In genomic region chr14:68951800-68952540, GRCh38 we compare ENCODE assay signal across 12 cellular contexts. TPM values are rescaled to one million over a fixed set of nuclear protein-coding genes. Genes with fewer than 3 reads are reported as not detected.
DNase-seq lines count a peak whose midpoint lies in the region; ATAC-seq lines count a peak whose summit lies in the region.
"Had no signal": no experiment of that assay in that cellular context is flagged by ENCODE, and none has a peak within 500 bp of the region (broad histone marks: within the 10 kb centered on the region; RNA-seq: fewer than 3 reads in every experiment).

No MANE protein-coding gene starts in this region.

- H2AFZ ChIP-seq in GM23248: no peak overlapping the region

- peaks cover 86% of the 10 kb centered on the region for H3F3A ChIP-seq in GM23248 (ENCODE audit: insufficient read depth)

- H3K4me2 ChIP-seq in GM23248 (ENCODE audit: unreplicated experiment) (peak overlapping the region; percentile 82), skeletal muscle satellite cell (ENCODE audit: low read length) (peak overlapping the region; percentile 74)

- DNase-seq in GM23248 (no peak), right cardiac atrium (peak; percentile 76 to 90 (median 90)), NCI-H748 (lab: John Stamatoyannopoulos, UW; ENCODE audit: unreplicated experiment) (no peak), NCI-H1930 (lab: John Stamatoyannopoulos, UW) (no peak), NCI-H1436 treated with DMSO at 0.1 percent for 48 hours (lab: John Stamatoyannopoulos, UW) (no peak)
- DNase-seq: DMS 273 treated with DMSO at 0.1 percent for 48 hours, KG1, NCI-H748 treated with DMSO at 0.1 percent for 48 hours had no signal

- intact Hi-C loops in right cardiac atrium (cut with DNase I): no loop called here

- WGBS in GM23248 (ENCODE audit: low coverage in 1 of 2, low lambda C conversion rate in 2 of 2, missing lambda C conversion rate in 2 of 2), 2 experiments: 16 to 17% methylated on average over 14 of the region's 14 CpGs
- WGBS in adipose tissue, 3 donors: 66 to 72% (median 67%) methylated on average over 14 of the region's 14 CpGs
- WGBS in right cardiac atrium: 49% methylated on average over 14 of the region's 14 CpGs

- in situ Hi-C loops in GM23248 (cut with MboI): no loop called here

- H3K9ac ChIP-seq in GM23248: peak overlapping the region; percentile 66
- H3K9ac ChIP-seq in skeletal muscle satellite cell (ENCODE audit: low read depth, low read length): peak overlapping the region; percentile 68

- H3K4me3 ChIP-seq in GM23248 (peak overlapping the region; percentile 65), right cardiac atrium (ENCODE audit: low read length) (no peak overlapping the region), skeletal muscle satellite cell (ENCODE audit: low read length) (peak overlapping the region; percentile 51)

- peaks cover 94% of the 10 kb centered on the region for H3K4me1 ChIP-seq in GM23248 (ENCODE audit: insufficient read depth)
- H3K4me1 ChIP-seq in right cardiac atrium (ENCODE audit: control insufficient read depth, insufficient read depth, low read length): peaks cover 51% of the 10 kb centered on the region
- H3K4me1 ChIP-seq in skeletal muscle satellite cell (ENCODE audit: control insufficient read depth, insufficient read depth, low read length): peaks cover 93% of the 10 kb centered on the region

- peaks cover 43% of the 10 kb centered on the region for H4K20me1 ChIP-seq in GM23248 (ENCODE audit: insufficient read depth)

- H3K27me3 ChIP-seq in GM23248 (replicated peaks; ENCODE audit: insufficient read depth) (no peaks in the 10 kb centered on the region), right cardiac atrium (ENCODE audit: control insufficient read depth, insufficient read depth) (no peaks in the 10 kb centered on the region), skeletal muscle satellite cell (ENCODE audit: control insufficient read depth, insufficient read depth, low read length) (no peaks in the 10 kb centered on the region)

- H3K9me3 ChIP-seq in GM23248 (ENCODE audit: low read depth) (no peaks in the 10 kb centered on the region), right cardiac atrium (ENCODE audit: control insufficient read depth, low read length) (no peaks in the 10 kb centered on the region), skeletal muscle satellite cell (replicated peaks; ENCODE audit: low read length) (no peaks in the 10 kb centered on the region)

- H3K9me2 ChIP-seq in GM23248 (ENCODE audit: insufficient read depth): no peaks in the 10 kb centered on the region

- ATAC-seq in right cardiac atrium (peak; percentile 7 to 38), GM19023 (IDR thresholded peaks at IDR 0.05; ENCODE audit: unreplicated experiment) (no peak)

- H3K36me3 ChIP-seq in GM23248 (ENCODE audit: low read depth): peaks cover 4% of the 10 kb centered on the region; the same call in 1 of the 2 replicates
- peaks cover 11% of the 10 kb centered on the region for H3K36me3 ChIP-seq in skeletal muscle satellite cell (ENCODE audit: insufficient read depth, low read length)

- H3K79me2 ChIP-seq in GM23248 (ENCODE audit: insufficient read depth): peaks cover 98% of the 10 kb centered on the region

- peak overlapping the region; percentile 95 for H3K27ac ChIP-seq in GM23248
- H3K27ac ChIP-seq in adipose tissue (ENCODE audit: low read depth, low read length): peak overlapping the region; percentile 73
- peak overlapping the region; percentile 94 for H3K27ac ChIP-seq in right cardiac atrium (ENCODE audit: low read length)
- H3K27ac ChIP-seq: VCaP had no signal

RNA-seq across cellular contexts. Expression of gene ACTN1, which starts 27.1 kb away (rescaled TPM):
- 403 and 414 TPM in 2 replicates for total RNA-seq in GM23248 (2014; rRNA removed; shearing (Covaris generic))
- polyA plus RNA-seq in GM23248 (2016; fragmentation: Nextera tagmentation; extraction: Ambion mirVana) (593 and 597 TPM in 2 replicates), adipose tissue (100 to 1,000 TPM in 1 of 3 donors, 10 to 100 TPM in 2; 36.7 to 179 (median 50.7) TPM), right cardiac atrium (80.5 TPM)
- 100 to 1,000 TPM; 133 to 305 (median 171) TPM for total RNA-seq in right cardiac atrium
- 110 and 141 TPM in 2 replicates for total RNA-seq in skeletal muscle satellite cell (2012; rRNA removed)

Comparison
In these comparisons a context has a peak if more than half of its experiments do, and no peak if none do; other contexts are left out.
1. DNase-seq: peak in right cardiac atrium (3 of 3); none in GM23248 (single experiment), NCI-H748 (single experiment), NCI-H1930 (0 of 2) and NCI-H1436 treated with DMSO at 0.1 percent for 48 hours (single experiment).
2. Peak in every context shown above with its lines, with median percentiles within 50 percentile points of each other: H3K27ac ChIP-seq.